20 cellular contexts compared by ENCODE assay signal in the genomic region with DNA sequence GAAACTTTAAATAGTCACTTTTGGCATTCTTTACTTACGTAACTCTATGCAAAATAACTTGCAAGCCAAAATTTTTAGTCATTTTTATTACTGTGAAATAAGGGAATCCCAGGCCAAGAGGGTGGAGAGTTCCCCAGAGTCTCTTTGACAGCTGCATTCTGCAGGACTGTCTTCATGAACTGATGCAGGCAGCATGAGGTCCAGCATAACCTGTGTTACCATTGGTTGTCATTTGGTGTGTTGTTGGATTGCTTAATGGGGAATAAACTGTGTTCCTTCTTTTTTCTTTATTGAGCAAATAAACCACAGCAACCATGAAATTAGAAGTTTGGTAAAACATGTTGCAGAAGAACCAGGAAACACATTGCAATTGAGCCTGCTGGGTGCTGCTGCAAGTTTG. TPM values are rescaled to one million over a fixed set of nuclear protein-coding genes. Genes with fewer than 3 reads are reported as not detected.
DNase-seq lines count a peak whose midpoint lies in the region; ATAC-seq and TF ChIP-seq lines count a peak whose summit lies in the region.
"Had no signal": no experiment of that assay in that cellular context is flagged by ENCODE, and none has a peak within 500 bp of the region (broad histone marks: within the 10 kb centered on the region; RNA-seq: fewer than 3 reads in every experiment).

No MANE protein-coding gene starts in this region.

- TF ChIP-seq CTCF in MCF 10A (IDR thresholded peaks at IDR 0.05; ENCODE audit: unreplicated experiment) (no peak), breast epithelium (IDR thresholded peaks at IDR 0.05) (no peak), gastroesophageal sphincter (IDR thresholded peaks at IDR 0.05) (no peak), upper lobe of right lung (IDR thresholded peaks at IDR 0.05) (no peak)

- no peaks in the 10 kb centered on the region for H3K27me3 ChIP-seq in breast epithelium
- no peaks in the 10 kb centered on the region for H3K27me3 ChIP-seq in gastroesophageal sphincter
- H3K27me3 ChIP-seq in upper lobe of right lung = no peaks in the 10 kb centered on the region
- H3K27me3 ChIP-seq: neural progenitor cell had no signal

- H3K4me3 ChIP-seq in breast epithelium (no peak overlapping the region), gastroesophageal sphincter (no peak overlapping the region), upper lobe of right lung (no peak overlapping the region)
- H3K4me3 ChIP-seq: lung, neural progenitor cell had no signal

- peaks cover 10% of the 10 kb centered on the region for H3K4me1 Mint-ChIP-seq in MCF 10A (ENCODE audit: insufficient read depth, unreplicated experiment)
- no peaks in the 10 kb centered on the region for H3K4me1 Mint-ChIP-seq in activated CD8-positive, alpha-beta memory T cell treated with anti-CD3 and anti-CD28 coated beads, Interleukin-2, amount 10 ng/mL, durations not matched to agents 7 days and 5 days

- BruUV-seq in MCF 10A (replicated peaks; lab: Mats Ljungman, UMichigan) = no TSS peak

- TF ChIP-seq POLR2A in breast epithelium (IDR thresholded peaks at IDR 0.05) (no peak), gastroesophageal sphincter (IDR thresholded peaks at IDR 0.05) (no peak)

- H3K4me3 Mint-ChIP-seq in MCF 10A (ENCODE audit: unreplicated experiment) = no peak overlapping the region
- no peak overlapping the region for H3K4me3 Mint-ChIP-seq in activated CD8-positive, alpha-beta memory T cell treated with anti-CD3 and anti-CD28 coated beads, Interleukin-2, amount 10 ng/mL, durations not matched to agents 7 days and 5 days
- H3K4me3 Mint-ChIP-seq: activated T-helper 1 cell treated with anti-CD3 and anti-CD28 coated beads, Interleukin-12 subunit alpha, Interleukin-12 subunit beta, Interleukin-2, Interleukin-4 antibody, amounts not matched to agents 30 ng/mL and 10 ng/mL and 1 ng/mL, durations not matched to agents 14 hours and 24 hours and 36 hours; neural progenitor cell had no signal

- WGBS in gastroesophageal sphincter (ENCODE audit: low coverage in 1 of 2), 2 donors = 0 to 27% methylated on average over 1 of the region's 1 CpG

- intact Hi-C loops in MCF 10A (cut with micrococcal nuclease) (no loop called here), breast epithelium (cut with DNase I; ENCODE audit: low total_unique reads) (no loop called here), upper lobe of right lung (cut with DNase I) (no loop called here)

- CTCF ChIA-PET in MCF 10A (lab: Yijun Ruan, JAX) = interaction anchor here (3.0 kb wide), 1 partner anchor 15 kb away, joined by 11 read pairs; no protein-coding TSS in a partner anchor
- CTCF ChIA-PET in activated CD8-positive, alpha-beta memory T cell treated with anti-CD3 and anti-CD28 coated beads, Interleukin-2, amount 10 ng/mL, durations not matched to agents 7 days and 5 days (lab: Charles Lee) = no interaction called here

- no peaks in the 10 kb centered on the region for H3K9me3 ChIP-seq in breast epithelium
- no peaks in the 10 kb centered on the region for H3K9me3 ChIP-seq in gastroesophageal sphincter
- no peaks in the 10 kb centered on the region for H3K9me3 ChIP-seq in upper lobe of right lung
- H3K9me3 ChIP-seq: Caco-2 had no signal

- no peaks in the 10 kb centered on the region for H3K4me1 ChIP-seq in breast epithelium
- peaks cover 0 to 12% (median 0%) of the 10 kb centered on the region in 3 donors for H3K4me1 ChIP-seq in gastroesophageal sphincter
- no peaks in the 10 kb centered on the region for H3K4me1 ChIP-seq in upper lobe of right lung
- H3K4me1 ChIP-seq: Caco-2, neural progenitor cell had no signal

- H3K36me3 ChIP-seq in breast epithelium (no peaks in the 10 kb centered on the region), gastroesophageal sphincter (no peaks in the 10 kb centered on the region), upper lobe of right lung (no peaks in the 10 kb centered on the region)
- H3K36me3 ChIP-seq: neural progenitor cell had no signal

- POLR2A ChIA-PET in MCF 10A (lab: Yijun Ruan, JAX) = interaction anchor here (0.7 kb wide), 1 partner anchor 445 kb away, joined by 3 read pairs; no protein-coding TSS in a partner anchor

- H3K27ac ChIP-seq in breast epithelium (no peak overlapping the region), gastroesophageal sphincter (no peak overlapping the region), upper lobe of right lung (no peak overlapping the region)
- H3K27ac ChIP-seq: epithelial cell of prostate, neural progenitor cell had no signal

- H3K9me3 Mint-ChIP-seq in MCF 10A (ENCODE audit: unreplicated experiment) = no peaks in the 10 kb centered on the region
- no peaks in the 10 kb centered on the region for H3K9me3 Mint-ChIP-seq in activated CD8-positive, alpha-beta memory T cell treated with anti-CD3 and anti-CD28 coated beads, Interleukin-2, amount 10 ng/mL, durations not matched to agents 7 days and 5 days (ENCODE audit: low read depth)
- H3K9me3 Mint-ChIP-seq: activated T-helper 1 cell treated with anti-CD3 and anti-CD28 coated beads, Interleukin-12 subunit alpha, Interleukin-12 subunit beta, Interleukin-2, Interleukin-4 antibody, amounts not matched to agents 30 ng/mL and 10 ng/mL and 1 ng/mL, durations not matched to agents 14 hours and 24 hours and 36 hours; neural progenitor cell had no signal

- ATAC-seq in gastroesophageal sphincter (peak; percentile 95), upper lobe of right lung (peak; percentile 82)
- ATAC-seq in activated CD8-positive, alpha-beta memory T cell treated with anti-CD3 and anti-CD28 coated beads, Interleukin-2, amount 10 ng/mL, durations not matched to agents 7 days and 5 days = no peak

- H3K27me3 Mint-ChIP-seq in MCF 10A (ENCODE audit: insufficient read depth, unreplicated experiment) = no peaks in the 10 kb centered on the region
- H3K27me3 Mint-ChIP-seq in activated CD8-positive, alpha-beta memory T cell treated with anti-CD3 and anti-CD28 coated beads, Interleukin-2, amount 10 ng/mL, durations not matched to agents 7 days and 5 days = peaks cover 30% of the 10 kb centered on the region

- no peak for TF ChIP-seq EP300 in gastroesophageal sphincter (IDR thresholded peaks at IDR 0.05)

- H3K36me3 Mint-ChIP-seq in MCF 10A (ENCODE audit: insufficient read depth, unreplicated experiment) = no peaks in the 10 kb centered on the region
- no peaks in the 10 kb centered on the region for H3K36me3 Mint-ChIP-seq in activated CD8-positive, alpha-beta memory T cell treated with anti-CD3 and anti-CD28 coated beads, Interleukin-2, amount 10 ng/mL, durations not matched to agents 7 days and 5 days
- H3K36me3 Mint-ChIP-seq: neural progenitor cell had no signal

- H3K27ac Mint-ChIP-seq in MCF 10A (ENCODE audit: low read depth, unreplicated experiment) = no peak overlapping the region
- H3K27ac Mint-ChIP-seq in activated CD8-positive, alpha-beta memory T cell treated with anti-CD3 and anti-CD28 coated beads, Interleukin-2, amount 10 ng/mL, durations not matched to agents 7 days and 5 days = no peak overlapping the region
- H3K27ac Mint-ChIP-seq: activated T-helper 1 cell treated with anti-CD3 and anti-CD28 coated beads, Interleukin-12 subunit alpha, Interleukin-12 subunit beta, Interleukin-2, Interleukin-4 antibody, amounts not matched to agents 30 ng/mL and 10 ng/mL and 1 ng/mL, durations not matched to agents 14 hours and 24 hours and 36 hours; neural progenitor cell had no signal

- DNase-seq in MCF 10A (ENCODE audit: unreplicated experiment) (peak; percentile 36), breast epithelium (ENCODE audit: low spot score in 2 of 2) (no peak), SKM-1 treated with dmso at 0.1 percent for 144 hours (lab: John Stamatoyannopoulos, UW; ENCODE audit: unreplicated experiment) (peak; percentile 88), upper lobe of right lung (no peak), iPS-NIHi11 (ENCODE audit: low spot score) (no peak), NAMALWA (ENCODE audit: low spot score) (no peak)
- DNase-seq in activated CD8-positive, alpha-beta memory T cell treated with anti-CD3 and anti-CD28 coated beads, Interleukin-2, amount 10 ng/mL, durations not matched to agents 7 days and 5 days = no peak
- DNase-seq: 8988T; activated CD4-positive, alpha-beta T cell treated with anti-CD3 and anti-CD28 coated beads, Interleukin-2, amount 50 U/mL, for 4 hours; Caco-2; NCI-H524; stimulated activated CD4-positive, alpha-beta T cell treated with anti-CD3 and anti-CD28 coated beads, Interleukin-4, amount 100 ng/mL, for 4 hours; T-helper 9 cell had no signal

RNA-seq across cellular contexts. Expression of a gene that starts 24.6 kb away (rescaled TPM):
- total RNA-seq in MCF 10A (2022) (not detected in 2 replicates), breast epithelium (1 to 10 TPM in 1 of 3 donors, under 1 TPM in 1, not detected in 1; 0.33 to 2.1 TPM), gastroesophageal sphincter (not detected), upper lobe of right lung (not detected)
- total RNA-seq in activated CD8-positive, alpha-beta memory T cell treated with anti-CD3 and anti-CD28 coated beads, Interleukin-2, amount 10 ng/mL, durations not matched to agents 7 days and 5 days = not detected
- total RNA-seq: activated T-helper 1 cell treated with anti-CD3 and anti-CD28 coated beads, Interleukin-12 subunit alpha, Interleukin-12 subunit beta, Interleukin-2, Interleukin-4 antibody, amounts not matched to agents 30 ng/mL and 10 ng/mL and 1 ng/mL, durations not matched to agents 14 hours and 24 hours and 36 hours; Caco-2; H1; lung; urinary bladder had no signal

RNA-seq across cellular contexts. Expression of a gene that starts 43.8 kb away (rescaled TPM):
- total RNA-seq in MCF 10A (2022) (0.12 TPM in 1 of 2 replicates, not detected in the other), breast epithelium (1 to 10 TPM in 1 of 3 donors, under 1 TPM in 1, not detected in 1; 0.33 to 2.3 TPM), gastroesophageal sphincter (under 1 TPM in 1 of 4 donors, not detected in 3; 0.23 TPM), upper lobe of right lung (not detected)
- not detected for total RNA-seq in activated CD8-positive, alpha-beta memory T cell treated with anti-CD3 and anti-CD28 coated beads, Interleukin-2, amount 10 ng/mL, durations not matched to agents 7 days and 5 days
- total RNA-seq: activated T-helper 1 cell treated with anti-CD3 and anti-CD28 coated beads, Interleukin-12 subunit alpha, Interleukin-12 subunit beta, Interleukin-2, Interleukin-4 antibody, amounts not matched to agents 30 ng/mL and 10 ng/mL and 1 ng/mL, durations not matched to agents 14 hours and 24 hours and 36 hours; Caco-2; H1 had no signal

RNA-seq across cellular contexts. Expression of a gene that starts 55.8 kb away (rescaled TPM):
- total RNA-seq in MCF 10A (2022) = not detected in 2 replicates
- total RNA-seq in breast epithelium = under 1 TPM in 1 of 3 donors, not detected in 2; 0.59 TPM
- not detected for total RNA-seq in gastroesophageal sphincter
- not detected for total RNA-seq in upper lobe of right lung
- not detected for total RNA-seq in activated CD8-positive, alpha-beta memory T cell treated with anti-CD3 and anti-CD28 coated beads, Interleukin-2, amount 10 ng/mL, durations not matched to agents 7 days and 5 days
- total RNA-seq: activated T-helper 1 cell treated with anti-CD3 and anti-CD28 coated beads, Interleukin-12 subunit alpha, Interleukin-12 subunit beta, Interleukin-2, Interleukin-4 antibody, amounts not matched to agents 30 ng/mL and 10 ng/mL and 1 ng/mL, durations not matched to agents 14 hours and 24 hours and 36 hours; Caco-2; H1; lung; urinary bladder had no signal

Comparison
In these comparisons a context has a peak if more than half of its experiments do, and no peak if none do; other contexts are left out.
1. DNase-seq: peak in MCF 10A (single experiment) and SKM-1 treated with dmso at 0.1 percent for 144 hours (single experiment); none in breast epithelium (0 of 2), upper lobe of right lung (single experiment), iPS-NIHi11 (single experiment), activated CD8-positive, alpha-beta memory T cell treated with anti-CD3 and anti-CD28 coated beads, Interleukin-2, amount 10 ng/mL, durations not matched to agents 7 days and 5 days (single experiment) and NAMALWA (single experiment).